In genomic region chr2:128799284-128799552, GRCh38 we compare ENCODE assay signal across 26 cellular contexts.
"Had no signal": no experiment of that assay in that cellular context is flagged by ENCODE, and none has a peak within 500 bp of the region (broad histone marks: within the 10 kb centered on the region; RNA-seq: fewer than 3 reads in every experiment).

No MANE protein-coding gene starts in this region.

- H3K27me3 ChIP-seq: body of pancreas, cardiac muscle cell, heart left ventricle, left lung, neural progenitor cell, right lobe of liver, stomach, tibial artery had no signal

- H3K27ac Mint-ChIP-seq: activated CD4-positive, alpha-beta T cell treated with anti-CD3 and anti-CD28 coated beads for 36 hours; activated CD8-positive, alpha-beta T cell treated with anti-CD3 and anti-CD28 coated beads, Interleukin-2, amount 10 ng/mL, durations not matched to agents 7 days and 5 days; activated naive CD8-positive, alpha-beta T cell; naive thymus-derived CD8-positive, alpha-beta T cell; neural progenitor cell; T-helper 2 cell treated with Interferon-gamma antibody and Interleukin-4, amounts not matched to agents 5 μg/mL and 100 μg/mL, for 36 hours had no signal

- H3K27me3 Mint-ChIP-seq: activated CD4-positive, alpha-beta T cell treated with anti-CD3 and anti-CD28 coated beads for 36 hours; activated naive CD8-positive, alpha-beta T cell had no signal

- H3K4me3 Mint-ChIP-seq: activated CD4-positive, alpha-beta T cell treated with anti-CD3 and anti-CD28 coated beads for 36 hours; activated CD8-positive, alpha-beta T cell treated with anti-CD3 and anti-CD28 coated beads, Interleukin-2, amount 10 ng/mL, durations not matched to agents 7 days and 5 days; activated naive CD8-positive, alpha-beta T cell; naive thymus-derived CD8-positive, alpha-beta T cell; neural progenitor cell; T-helper 2 cell treated with Interferon-gamma antibody and Interleukin-4, amounts not matched to agents 5 μg/mL and 100 μg/mL, for 36 hours had no signal

- H3K4me1 Mint-ChIP-seq: activated CD4-positive, alpha-beta T cell treated with anti-CD3 and anti-CD28 coated beads for 36 hours; naive thymus-derived CD8-positive, alpha-beta T cell; neural progenitor cell had no signal

- H2AFZ ChIP-seq: neural progenitor cell had no signal

- ATAC-seq: activated CD4-positive, alpha-beta T cell treated with anti-CD3 and anti-CD28 coated beads for 36 hours; activated CD8-positive, alpha-beta T cell treated with anti-CD3 and anti-CD28 coated beads, Interleukin-2, amount 10 ng/mL, durations not matched to agents 7 days and 5 days; body of pancreas; left lung; lower lobe of right lung; naive thymus-derived CD8-positive, alpha-beta T cell; right lobe of liver had no signal

- H3K9me3 ChIP-seq: body of pancreas, heart left ventricle, left lung, lower lobe of right lung, right lobe of liver, stomach, tibial artery had no signal

- H3K27ac ChIP-seq: body of pancreas, cardiac muscle cell, heart left ventricle, left lung, lower lobe of right lung, neural progenitor cell, right lobe of liver, stomach, tibial artery had no signal

- H3K9ac ChIP-seq: neural progenitor cell had no signal

- DNase-seq: activated CD4-positive, alpha-beta T cell treated with anti-CD3 and anti-CD28 coated beads for 36 hours; activated CD4-positive, CD25-positive, alpha-beta regulatory T cell; activated CD8-positive, alpha-beta T cell treated with anti-CD3 and anti-CD28 coated beads, Interleukin-2, amount 10 ng/mL, durations not matched to agents 7 days and 5 days; activated effector memory CD4-positive, alpha-beta T cell treated with Interleukin-2 at 50 U/mL for 16 hours; activated naive CD4-positive, alpha-beta T cell treated with Interleukin-2 at 50 U/mL for 16 hours; aorta; cortex of kidney; kidney glomerular epithelial cell; lower lobe of right lung; mesenchymal stem cell; naive thymus-derived CD8-positive, alpha-beta T cell; posterior cingulate gyrus; right lobe of liver; stimulated activated CD4-positive, alpha-beta T cell treated with anti-CD3 and anti-CD28 coated beads, Interleukin-12 subunit alpha, Interleukin-12 subunit beta, amount 100 ng/mL, for 4 hours; stimulated activated CD4-positive, alpha-beta T cell treated with anti-CD3 and anti-CD28 coated beads, Interleukin-4, amount 100 ng/mL, for 1 hour; T-helper 1 cell had no signal

- H3K9me3 Mint-ChIP-seq: naive thymus-derived CD8-positive, alpha-beta T cell; neural progenitor cell; T-helper 2 cell treated with Interferon-gamma antibody and Interleukin-4, amounts not matched to agents 5 μg/mL and 100 μg/mL, for 36 hours had no signal

- H3K4me2 ChIP-seq: neural progenitor cell had no signal

- H3K36me3 ChIP-seq: cardiac muscle cell, heart left ventricle, left lung, lower lobe of right lung, neural progenitor cell, right lobe of liver, stomach, tibial artery had no signal

- H3K4me3 ChIP-seq: body of pancreas, cardiac muscle cell, heart left ventricle, left lung, lower lobe of right lung, neural progenitor cell, right lobe of liver, skin epidermis, stomach, tibial artery had no signal

- H3K36me3 Mint-ChIP-seq: activated naive CD8-positive, alpha-beta T cell; naive thymus-derived CD8-positive, alpha-beta T cell; neural progenitor cell had no signal

- H3K4me1 ChIP-seq: body of pancreas, left lung, lower lobe of right lung, neural progenitor cell, right lobe of liver, stomach, tibial artery had no signal
